Comparison of ENCODE assay signal across 23 cellular contexts in genomic region chr18:74682141-74682997, GRCh38.
DNase-seq lines count a peak whose midpoint lies in the region; ATAC-seq, FAIRE-seq and TF ChIP-seq lines count a peak whose summit lies in the region.
"Had no signal": no experiment of that assay in that cellular context is flagged by ENCODE, and none has a peak within 500 bp of the region (broad histone marks: within the 10 kb centered on the region; RNA-seq: fewer than 3 reads in every experiment).

No MANE protein-coding gene starts in this region.

- no peaks in the 10 kb centered on the region for H3K4me1 ChIP-seq in astrocyte (ENCODE audit: insufficient read depth, low read length)
- H3K4me1 ChIP-seq: neural progenitor cell, upper lobe of right lung had no signal

- peaks cover 7% of the 10 kb centered on the region for H3K9me3 Mint-ChIP-seq in astrocyte (ENCODE audit: unreplicated experiment)

- TF ChIP-seq CTCF in astrocyte (IDR thresholded peaks at IDR 0.05; ENCODE audit: insufficient read depth, low read depth, low read length) = no peak

- H3K9ac ChIP-seq in astrocyte (ENCODE audit: low read length) = no peak overlapping the region
- H3K9ac ChIP-seq: neural progenitor cell had no signal

- H3K27me3 Mint-ChIP-seq in astrocyte (ENCODE audit: low read depth, unreplicated experiment) = no peaks in the 10 kb centered on the region

- FAIRE-seq in astrocyte (lab: Jason Lieb, UNC) = no peak
- FAIRE-seq: TTC549 had no signal

- H3K4me2 ChIP-seq in astrocyte (ENCODE audit: low read length) = no peak overlapping the region
- H3K4me2 ChIP-seq: neural progenitor cell had no signal

- no peak overlapping the region for H3K4me3 ChIP-seq in Jurkat, Clone E6-1 (ENCODE audit: low read length)
- H3K4me3 ChIP-seq in astrocyte (ENCODE audit: insufficient read depth, low read depth, low read length) = no peak overlapping the region
- H3K4me3 ChIP-seq: neural progenitor cell, upper lobe of right lung had no signal

- H3K27ac ChIP-seq in astrocyte (ENCODE audit: low read depth, low read length) = no peak overlapping the region
- H3K27ac ChIP-seq: epithelial cell of prostate, neural progenitor cell, upper lobe of right lung had no signal

- no peak for ATAC-seq in HG02798 (IDR thresholded peaks at IDR 0.05; ENCODE audit: poor library complexity, unreplicated experiment)
- ATAC-seq in GM18520 (IDR thresholded peaks at IDR 0.05; ENCODE audit: unreplicated experiment) = no peak
- ATAC-seq: Panc1; stimulated activated naive CD8-positive, alpha-beta T cell treated with anti-CD3 and anti-CD28 coated beads, Interleukin-15, Interleukin-2, amounts not matched to agents 100 U/mL and 50 U/mL, for 24 hours; upper lobe of right lung had no signal

- H3K4me3 Mint-ChIP-seq in astrocyte (ENCODE audit: unreplicated experiment) = no peak overlapping the region
- H3K4me3 Mint-ChIP-seq: activated T-helper 1 cell treated with anti-CD3 and anti-CD28 coated beads, Interleukin-12 subunit alpha, Interleukin-12 subunit beta, Interleukin-2, Interleukin-4 antibody, amounts not matched to agents 30 ng/mL and 10 ng/mL and 1 ng/mL, durations not matched to agents 14 hours and 24 hours and 36 hours; CD14-positive monocyte; mesothelial cell of epicardium; neural progenitor cell had no signal

- H3K27me3 ChIP-seq in astrocyte (ENCODE audit: insufficient read depth, low read length) = no peaks in the 10 kb centered on the region
- H3K27me3 ChIP-seq: neural progenitor cell, upper lobe of right lung had no signal

- H3K36me3 Mint-ChIP-seq in astrocyte (ENCODE audit: low read depth, unreplicated experiment) = peaks cover 18% of the 10 kb centered on the region

- DNase-seq in NCI-H1105 treated with DMSO at 0.1 percent for 48 hours (lab: John Stamatoyannopoulos, UW) = peak; percentile 32
- no peak for DNase-seq in NCI-H1105 (lab: John Stamatoyannopoulos, UW)
- peak; percentile 5 for DNase-seq in Jurkat, Clone E6-1 (ENCODE audit: low read depth, low spot score)
- peak; percentile 26 for DNase-seq in astrocyte (ENCODE audit: low read depth)
- DNase-seq in glomerular visceral epithelial cell (ENCODE audit: extremely low spot score) = peak; percentile 13
- DNase-seq in NCI-H2029 (lab: John Stamatoyannopoulos, UW) = no peak
- DNase-seq: 8988T; activated CD4-positive, alpha-beta T cell treated with anti-CD3 and anti-CD28 coated beads, Interleukin-2, amount 50 U/mL, for 1 hour; amniotic stem cell; DND-41; retina; stimulated activated CD4-positive, alpha-beta T cell treated with anti-CD3 and anti-CD28 coated beads, Interleukin-15, amount 100 ng/mL, for 24 hours; stimulated activated naive CD8-positive, alpha-beta T cell treated with anti-CD3 and anti-CD28 coated beads, Interleukin-15, Interleukin-2, amounts not matched to agents 100 U/mL and 50 U/mL, for 24 hours; upper lobe of right lung had no signal

- no peaks in the 10 kb centered on the region for H3K79me2 ChIP-seq in astrocyte (ENCODE audit: insufficient read depth, low read length)

- no peak overlapping the region for H2AFZ ChIP-seq in astrocyte (ENCODE audit: low read depth, low read length)
- H2AFZ ChIP-seq: neural progenitor cell had no signal

- H3K36me3 ChIP-seq in astrocyte (ENCODE audit: insufficient read depth, low read length) = no peaks in the 10 kb centered on the region
- H3K36me3 ChIP-seq: neural progenitor cell, upper lobe of right lung had no signal

- no peaks in the 10 kb centered on the region for H3K9me3 ChIP-seq in astrocyte (ENCODE audit: insufficient read depth, low read depth, low read length)
- H3K9me3 ChIP-seq: upper lobe of right lung had no signal

- peaks cover 8% of the 10 kb centered on the region for H4K20me1 ChIP-seq in astrocyte (ENCODE audit: insufficient read depth, low read length)

- H3K27ac Mint-ChIP-seq in astrocyte (ENCODE audit: unreplicated experiment) = no peak overlapping the region
- H3K27ac Mint-ChIP-seq: activated T-helper 1 cell treated with anti-CD3 and anti-CD28 coated beads, Interleukin-12 subunit alpha, Interleukin-12 subunit beta, Interleukin-2, Interleukin-4 antibody, amounts not matched to agents 30 ng/mL and 10 ng/mL and 1 ng/mL, durations not matched to agents 14 hours and 24 hours and 36 hours; CD14-positive monocyte; mesothelial cell of epicardium; neural progenitor cell had no signal

- H3K4me1 Mint-ChIP-seq in astrocyte (ENCODE audit: low read depth, unreplicated experiment) = peaks cover 5% of the 10 kb centered on the region
- H3K4me1 Mint-ChIP-seq: CD14-positive monocyte, neural progenitor cell had no signal

Comparison
In these comparisons a context has a peak if more than half of its experiments do, and no peak if none do; other contexts are left out.
1. DNase-seq: peak in NCI-H1105 treated with DMSO at 0.1 percent for 48 hours (single experiment), Jurkat, Clone E6-1 (single experiment), astrocyte (single experiment) and glomerular visceral epithelial cell (single experiment); none in NCI-H1105 (single experiment) and NCI-H2029 (single experiment).